ENCODE assay signal across 24 cellular contexts in genomic region chr9:68775003-68775730, GRCh38.
A peak's percentile ranks its signal among the peaks of the same experiment; 100 is the strongest.
DNase-seq lines count a peak whose midpoint lies in the region; ATAC-seq and TF ChIP-seq lines count a peak whose summit lies in the region.
"Had no signal": no experiment of that assay in that cellular context is flagged by ENCODE, and none has a peak within 500 bp of the region (broad histone marks: within the 10 kb centered on the region; RNA-seq: fewer than 3 reads in every experiment).

No MANE protein-coding gene starts in this region.

- H3K27ac Mint-ChIP-seq in activated CD4-positive, alpha-beta T cell treated with anti-CD3 and anti-CD28 coated beads, Interleukin-2, amount 10 ng/mL, durations not matched to agents 7 days and 5 days = no peak overlapping the region
- H3K27ac Mint-ChIP-seq: CD4-positive, CD25-positive, alpha-beta regulatory T cell had no signal

- peak overlapping the region; percentile 21 for H3K4me3 ChIP-seq in left ventricle myocardium inferior
- H3K4me3 ChIP-seq in adrenal gland = no peak overlapping the region
- H3K4me3 ChIP-seq in foreskin fibroblast (ENCODE audit: low read depth in 1 of 2, low read length in 2 of 2) = no peak overlapping the region
- no peak overlapping the region for H3K4me3 ChIP-seq in aorta (ENCODE audit: low read length in 2 of 2)
- H3K4me3 ChIP-seq: stomach, uterus had no signal

- WGBS in adrenal gland, 4 donors = 61 to 72% (median 67%) methylated on average over 5 of the region's 5 CpGs
- WGBS in aorta, 2 donors = 43% methylated on average over 5 of the region's 5 CpGs

- no peaks in the 10 kb centered on the region for H3K9me3 Mint-ChIP-seq in activated CD4-positive, alpha-beta T cell treated with anti-CD3 and anti-CD28 coated beads, Interleukin-2, amount 10 ng/mL, durations not matched to agents 7 days and 5 days
- H3K9me3 Mint-ChIP-seq: CD4-positive, CD25-positive, alpha-beta regulatory T cell; IgD-negative memory B cell had no signal

- no peaks in the 10 kb centered on the region for H3K27me3 ChIP-seq in left ventricle myocardium inferior (ENCODE audit: low read depth)
- H3K27me3 ChIP-seq in adrenal gland = no peaks in the 10 kb centered on the region
- H3K27me3 ChIP-seq in aorta (ENCODE audit: control insufficient read depth in 1 of 2, insufficient read depth in 2 of 2, low read length in 1 of 2) = no peaks in the 10 kb centered on the region
- H3K27me3 ChIP-seq: stomach, uterus had no signal

- intact Hi-C loops in left ventricle myocardium inferior (cut with micrococcal nuclease) = no loop called here
- intact Hi-C loops in left ventricle myocardium superior (cut with micrococcal nuclease) = no loop called here
- intact Hi-C loops in adrenal gland (cut with DNase I) = no loop called here
- intact Hi-C loops in aorta (cut with DNase I) = loop anchor here in 1 of 2 donors (2.0 to 5.0 kb wide), 2 partner anchors 47 to 68 kb away; no protein-coding TSS in a partner anchor
- intact Hi-C loops in posterior cingulate gyrus (cut with DNase I) = no loop called here

- H3K27me3 Mint-ChIP-seq in activated CD4-positive, alpha-beta T cell treated with anti-CD3 and anti-CD28 coated beads, Interleukin-2, amount 10 ng/mL, durations not matched to agents 7 days and 5 days = peaks cover 17% of the 10 kb centered on the region
- H3K27me3 Mint-ChIP-seq: IgD-negative memory B cell had no signal

- H3K36me3 Mint-ChIP-seq in activated CD4-positive, alpha-beta T cell treated with anti-CD3 and anti-CD28 coated beads, Interleukin-2, amount 10 ng/mL, durations not matched to agents 7 days and 5 days (ENCODE audit: low read depth) = no peaks in the 10 kb centered on the region
- H3K36me3 Mint-ChIP-seq: CD4-positive, CD25-positive, alpha-beta regulatory T cell had no signal

- H3K27ac ChIP-seq in left ventricle myocardium inferior (replicated peaks) (peak overlapping the region; percentile 95), adrenal gland (peak overlapping the region in 1 of 5 donors; percentile 42), aorta (ENCODE audit: low read depth in 1 of 2, low read length in 2 of 2) (peak overlapping the region; percentile 67)
- H3K27ac ChIP-seq: stomach, uterus had no signal

- H3K36me3 ChIP-seq in left ventricle myocardium inferior (no peaks in the 10 kb centered on the region), adrenal gland (replicated peaks in 1 of 2) (no peaks in the 10 kb centered on the region), aorta (ENCODE audit: control insufficient read depth in 1 of 2, insufficient read depth in 2 of 2, low read length in 1 of 2) (no peaks in the 10 kb centered on the region)
- H3K36me3 ChIP-seq: stomach, uterus had no signal

- H3K4me1 ChIP-seq in left ventricle myocardium inferior = peaks cover 61% of the 10 kb centered on the region
- H3K4me1 ChIP-seq in adrenal gland (replicated peaks in 1 of 2) = peaks cover 13 to 29% of the 10 kb centered on the region in 2 donors
- peaks cover 3 to 8% of the 10 kb centered on the region in 2 donors for H3K4me1 ChIP-seq in aorta (ENCODE audit: control insufficient read depth in 1 of 2, insufficient read depth in 2 of 2, low read length in 2 of 2)
- H3K4me1 ChIP-seq: uterus had no signal

- H3K9me3 ChIP-seq in left ventricle myocardium inferior (replicated peaks) (no peaks in the 10 kb centered on the region), adrenal gland (replicated peaks in 1 of 3) (no peaks in the 10 kb centered on the region), aorta (ENCODE audit: control insufficient read depth, low read length) (no peaks in the 10 kb centered on the region)
- H3K9me3 ChIP-seq: stomach, uterus had no signal

- H3K4me3 Mint-ChIP-seq in activated CD4-positive, alpha-beta T cell treated with anti-CD3 and anti-CD28 coated beads, Interleukin-2, amount 10 ng/mL, durations not matched to agents 7 days and 5 days = no peak overlapping the region
- H3K4me3 Mint-ChIP-seq: CD4-positive, CD25-positive, alpha-beta regulatory T cell; IgD-negative memory B cell had no signal

- CTCF ChIA-PET in activated CD4-positive, alpha-beta T cell treated with anti-CD3 and anti-CD28 coated beads, Interleukin-2, amount 10 ng/mL, durations not matched to agents 7 days and 5 days (lab: Charles Lee) = no interaction called here

- DNase-seq in left ventricle myocardium inferior (no peak), left ventricle myocardium superior (no peak), adrenal gland (peak in 6 of 7 donors; percentile 46 to 76 (median 56)), foreskin fibroblast (peak; percentile 34 to 65), aorta (no peak), posterior cingulate gyrus (no peak), NCI-H1930 (lab: John Stamatoyannopoulos, UW) (no peak)
- DNase-seq in activated CD4-positive, alpha-beta T cell treated with anti-CD3 and anti-CD28 coated beads, Interleukin-2, amount 10 ng/mL, durations not matched to agents 7 days and 5 days = no peak
- DNase-seq: activated CD4-positive, alpha-beta T cell treated with anti-CD3 and anti-CD28 coated beads, Interleukin-2, amount 50 U/mL, for 4 hours; activated naive CD4-positive, alpha-beta T cell treated with Interleukin-2 at 50 U/mL for 16 hours; activated T-cell treated with anti-CD3 and anti-CD28 coated beads for 4 hours; CD4-positive, CD25-positive, alpha-beta regulatory T cell; cortex of kidney; DMS53; hippocampal formation; NCI-H1105 treated with DMSO at 0.1 percent for 48 hours; NCI-H2171; NCI-H774; occipital lobe; stimulated activated CD4-positive, alpha-beta T cell treated with anti-CD3 and anti-CD28 coated beads, Interleukin-2, amount 100 ng/mL, for 24 hours; stomach; uterus had no signal

- ATAC-seq in left ventricle myocardium superior (no peak), aorta (ENCODE audit: low FRiP score) (no peak)
- ATAC-seq: sciatic nerve had no signal

- POLR2A ChIA-PET in activated CD4-positive, alpha-beta T cell treated with anti-CD3 and anti-CD28 coated beads, Interleukin-2, amount 10 ng/mL, durations not matched to agents 7 days and 5 days (lab: Charles Lee) = no interaction called here

- TF ChIP-seq POLR2A in adrenal gland (IDR thresholded peaks at IDR 0.05) = no peak

- no peaks in the 10 kb centered on the region for H3K4me1 Mint-ChIP-seq in activated CD4-positive, alpha-beta T cell treated with anti-CD3 and anti-CD28 coated beads, Interleukin-2, amount 10 ng/mL, durations not matched to agents 7 days and 5 days
- H3K4me1 Mint-ChIP-seq: CD4-positive, CD25-positive, alpha-beta regulatory T cell had no signal

- TF ChIP-seq CTCF in left ventricle myocardium inferior (IDR thresholded peaks at IDR 0.05; ENCODE audit: borderline replicate concordance) (no peak), adrenal gland (IDR thresholded peaks at IDR 0.05) (no peak), foreskin fibroblast (IDR thresholded peaks at IDR 0.05; ENCODE audit: low read depth, low read length) (no peak)

Comparison
In these comparisons a context has a peak if more than half of its experiments do, and no peak if none do; other contexts are left out.
1. DNase-seq: peak in adrenal gland (6 of 7) and foreskin fibroblast (2 of 2); none in left ventricle myocardium inferior (single experiment), left ventricle myocardium superior (single experiment), aorta (0 of 2), posterior cingulate gyrus (0 of 10), activated CD4-positive, alpha-beta T cell treated with anti-CD3 and anti-CD28 coated beads, Interleukin-2, amount 10 ng/mL, durations not matched to agents 7 days and 5 days (single experiment) and NCI-H1930 (0 of 2).